Comparison of ENCODE assay signal across 10 cellular contexts in the genomic region with DNA sequence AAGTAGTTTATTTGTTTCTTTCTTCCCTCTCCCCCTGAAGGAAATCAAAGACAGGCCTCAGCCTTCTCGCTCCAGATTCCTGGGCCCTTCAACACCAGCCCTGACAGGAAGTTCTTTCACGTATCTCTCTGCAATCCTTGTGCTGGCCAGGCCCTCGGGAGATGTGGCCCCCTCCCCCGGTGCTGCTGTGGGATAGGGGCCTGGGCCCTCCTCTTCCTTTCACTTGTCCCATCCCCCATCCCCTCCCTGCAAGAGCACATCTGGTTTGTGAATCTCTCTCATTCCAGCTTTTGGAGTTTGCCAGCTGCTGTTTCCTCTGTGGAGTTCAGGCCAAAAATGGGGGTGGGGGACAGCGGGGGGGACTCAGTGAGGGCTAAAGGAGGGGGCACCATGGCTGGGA. TPM values are rescaled to one million over a fixed set of nuclear protein-coding genes. Genes with fewer than 3 reads are reported as not detected.
DNase-seq lines count a peak whose midpoint lies in the region; ATAC-seq and TF ChIP-seq lines count a peak whose summit lies in the region.
"Had no signal": no experiment of that assay in that cellular context is flagged by ENCODE, and none has a peak within 500 bp of the region (broad histone marks: within the 10 kb centered on the region; RNA-seq: fewer than 3 reads in every experiment).

No MANE protein-coding gene starts in this region.

- DNase-seq in NCI-H2227 treated with DMSO at 0.1 percent for 48 hours (lab: John Stamatoyannopoulos, UW) (no peak), superior temporal gyrus (ENCODE audit: extremely low spot score) (no peak)
- no peak for DNase-seq in stimulated activated naive CD8-positive, alpha-beta T cell treated with anti-CD3 and anti-CD28 coated beads, Interleukin-15, Interleukin-2, amounts not matched to agents 100 U/mL and 50 U/mL, for 24 hours

- H3K27ac ChIP-seq in HUES48 (ENCODE audit: low read depth, low read length), result peak overlapping the region; percentile 90
- peak overlapping the region; percentile 64 for H3K27ac ChIP-seq in duodenal mucosa (ENCODE audit: low read depth, low read length)
- H3K27ac ChIP-seq in liver (ENCODE audit: low read depth in 1 of 2, low read length in 2 of 2), result peak overlapping the region; percentile 83 to 84
- H3K27ac ChIP-seq in subcutaneous abdominal adipose tissue (ENCODE audit: low read depth, low read length), result peak overlapping the region; percentile 99

- no peak for TF ChIP-seq RAD21 in liver (IDR thresholded peaks at IDR 0.05)

- 46% methylated on average over 5 of the region's 5 CpGs for WGBS in liver

- no peak for ATAC-seq in GM21528 (IDR thresholded peaks at IDR 0.05; ENCODE audit: low FRiP score, unreplicated experiment)
- no peak for ATAC-seq in stimulated activated naive CD8-positive, alpha-beta T cell treated with anti-CD3 and anti-CD28 coated beads, Interleukin-15, Interleukin-2, amounts not matched to agents 100 U/mL and 50 U/mL, for 24 hours
- ATAC-seq: stimulated activated memory B cell treated with anti-CD40 and anti-IgM and Interleukin-4, amounts not matched to agents 10 μg/mL and 1 μg/mL and 100 μg/mL, for 72 hours had no signal

- H3K36me3 ChIP-seq in HUES48 (ENCODE audit: control insufficient read depth, insufficient read depth, low read length), result peaks cover 25% of the 10 kb centered on the region
- peaks cover 4 to 13% of the 10 kb centered on the region in 2 donors for H3K36me3 ChIP-seq in duodenal mucosa (ENCODE audit: control insufficient read depth in 1 of 2, insufficient read depth in 2 of 2, low read length in 2 of 2)
- H3K36me3 ChIP-seq in liver (ENCODE audit: control insufficient read depth in 4 of 4, insufficient read depth in 3 of 4, low read depth in 1 of 4, low read length in 3 of 4), result peaks cover 0 to 2% (median 1%) of the 10 kb centered on the region in 4 donors
- H3K36me3 ChIP-seq in subcutaneous abdominal adipose tissue (ENCODE audit: control insufficient read depth in 5 of 5, insufficient read depth in 5 of 5, low read length in 5 of 5), result peaks cover 0 to 19% (median 11%) of the 10 kb centered on the region in 5 donors

- no peaks in the 10 kb centered on the region for H3K27me3 ChIP-seq in HUES48 (ENCODE audit: control insufficient read depth, insufficient read depth, low read length)
- no peaks in the 10 kb centered on the region for H3K27me3 ChIP-seq in duodenal mucosa (ENCODE audit: control insufficient read depth in 1 of 2, insufficient read depth in 2 of 2, low read length in 2 of 2)
- no peaks in the 10 kb centered on the region for H3K27me3 ChIP-seq in liver (ENCODE audit: control insufficient read depth in 4 of 4, insufficient read depth in 4 of 4, low read length in 3 of 4)
- H3K27me3 ChIP-seq in subcutaneous abdominal adipose tissue (ENCODE audit: control insufficient read depth in 5 of 5, insufficient read depth in 4 of 5, low read length in 5 of 5), result no peaks in the 10 kb centered on the region

- H3K4me3 ChIP-seq in HUES48 (ENCODE audit: low read depth, low read length) (peak overlapping the region; percentile 10; the same call in 1 of the 2 replicates), duodenal mucosa (ENCODE audit: low read depth in 1 of 2, low read length in 2 of 2) (no peak overlapping the region), liver (ENCODE audit: low read depth in 1 of 3, low read length in 3 of 3) (no peak overlapping the region), subcutaneous abdominal adipose tissue (ENCODE audit: low read depth in 1 of 5, low read length in 5 of 5) (peak overlapping the region in 3 of 5 donors; percentile 18 to 36 (median 29))

- no peak overlapping the region for H3K9ac ChIP-seq in HUES48 (ENCODE audit: low read depth, low read length)
- no peak overlapping the region for H3K9ac ChIP-seq in duodenal mucosa (ENCODE audit: low read depth in 1 of 2, low read length in 2 of 2)
- peak overlapping the region in 1 of 2 donors; percentile 26 for H3K9ac ChIP-seq in liver (ENCODE audit: low read depth in 1 of 2, low read length in 2 of 2)
- H3K9ac ChIP-seq in subcutaneous abdominal adipose tissue (ENCODE audit: low read length in 5 of 5), result peak overlapping the region; percentile 16 to 82 (median 76)

- TF ChIP-seq CTCF in liver (IDR thresholded peaks at IDR 0.05; ENCODE audit: low read depth, low read length, missing input control), result no peak

- peaks cover 48% of the 10 kb centered on the region for H3K4me1 ChIP-seq in HUES48 (ENCODE audit: control insufficient read depth, insufficient read depth, low read length)
- H3K4me1 ChIP-seq in duodenal mucosa (ENCODE audit: control insufficient read depth in 1 of 2, insufficient read depth in 2 of 2, low read length in 2 of 2), result peaks cover 58 to 60% of the 10 kb centered on the region in 2 donors
- peaks cover 46 to 96% (median 84%) of the 10 kb centered on the region in 4 donors for H3K4me1 ChIP-seq in liver (ENCODE audit: control insufficient read depth in 4 of 4, insufficient read depth in 4 of 4, low read length in 3 of 4)
- H3K4me1 ChIP-seq in subcutaneous abdominal adipose tissue (ENCODE audit: control insufficient read depth in 5 of 5, insufficient read depth in 5 of 5, low read length in 5 of 5), result peaks cover 34 to 99% (median 95%) of the 10 kb centered on the region in 5 donors

- H3K9me3 ChIP-seq in HUES48 (ENCODE audit: control insufficient read depth, insufficient read depth, low read length), result no peaks in the 10 kb centered on the region
- no peaks in the 10 kb centered on the region for H3K9me3 ChIP-seq in duodenal mucosa (ENCODE audit: control insufficient read depth in 1 of 2, low read length in 2 of 2)
- H3K9me3 ChIP-seq in liver (ENCODE audit: control insufficient read depth in 4 of 4, low read length in 3 of 4), result no peaks in the 10 kb centered on the region
- H3K9me3 ChIP-seq in subcutaneous abdominal adipose tissue (ENCODE audit: control insufficient read depth in 5 of 5, low read length in 5 of 5), result no peaks in the 10 kb centered on the region

TF ChIP-seq in liver, 16 proteins besides CTCF, POLR2A, EP300 and RAD21:
- TF ChIP-seq ATF3 (IDR thresholded peaks at IDR 0.05) (no peak), SP1 (IDR thresholded peaks at IDR 0.05) (no peak), YY1 (IDR thresholded peaks at IDR 0.05) (no peak), EGR1 (IDR thresholded peaks at IDR 0.05; ENCODE audit: low read depth in 2 of 2) (no peak), FOXA1 (IDR thresholded peaks at IDR 0.05) (no peak), MAX (IDR thresholded peaks at IDR 0.05) (no peak), JUND (IDR thresholded peaks at IDR 0.05) (no peak), RXRA (IDR thresholded peaks at IDR 0.05) (no peak)
- TF ChIP-seq, protein P1, sequence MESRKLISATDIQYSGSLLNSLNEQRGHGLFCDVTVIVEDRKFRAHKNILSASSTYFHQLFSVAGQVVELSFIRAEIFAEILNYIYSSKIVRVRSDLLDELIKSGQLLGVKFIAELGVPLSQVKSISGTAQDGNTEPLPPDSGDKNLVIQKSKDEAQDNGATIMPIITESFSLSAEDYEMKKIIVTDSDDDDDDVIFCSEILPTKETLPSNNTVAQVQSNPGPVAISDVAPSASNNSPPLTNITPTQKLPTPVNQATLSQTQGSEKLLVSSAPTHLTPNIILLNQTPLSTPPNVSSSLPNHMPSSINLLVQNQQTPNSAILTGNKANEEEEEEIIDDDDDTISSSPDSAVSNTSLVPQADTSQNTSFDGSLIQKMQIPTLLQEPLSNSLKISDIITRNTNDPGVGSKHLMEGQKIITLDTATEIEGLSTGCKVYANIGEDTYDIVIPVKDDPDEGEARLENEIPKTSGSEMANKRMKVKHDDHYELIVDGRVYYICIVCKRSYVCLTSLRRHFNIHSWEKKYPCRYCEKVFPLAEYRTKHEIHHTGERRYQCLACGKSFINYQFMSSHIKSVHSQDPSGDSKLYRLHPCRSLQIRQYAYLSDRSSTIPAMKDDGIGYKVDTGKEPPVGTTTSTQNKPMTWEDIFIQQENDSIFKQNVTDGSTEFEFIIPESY (IDR thresholded peaks at IDR 0.05), result no peak

RNA-seq across cellular contexts. Expression of gene LRP1, which starts 7.2 kb away (rescaled TPM):
- total RNA-seq in liver, result 100 to 1,000 TPM; 151 to 375 TPM
- polyA plus RNA-seq in liver, result 100 to 1,000 TPM in 1 of 2 donors, 10 to 100 TPM in 1; 87.5 to 127 TPM

RNA-seq across cellular contexts. Expression of gene LRP1-AS, which starts 11.9 kb away (rescaled TPM):
- not detected for total RNA-seq in liver
- not detected for polyA plus RNA-seq in liver
- total RNA-seq: epithelial cell of proximal tubule had no signal

RNA-seq across cellular contexts. Expression of gene STAT6, which starts 24.3 kb away (rescaled TPM):
- total RNA-seq in liver, result 10 to 100 TPM; 27.4 to 54.0 TPM
- polyA plus RNA-seq in liver, result 10 to 100 TPM; 33.2 to 57.4 TPM

RNA-seq across cellular contexts. Expression of gene NAB2, which starts 46.6 kb away (rescaled TPM):
- 1 to 10 TPM; 3.9 to 10.0 TPM for total RNA-seq in liver
- 1 to 10 TPM; 1.9 to 8.6 TPM for polyA plus RNA-seq in liver

RNA-seq across cellular contexts. Expression of gene NEMP1, which starts 56.9 kb away (rescaled TPM):
- total RNA-seq in liver, result 10 to 100 TPM in 1 of 2 donors, 1 to 10 TPM in 1; 3.8 to 10.9 TPM
- polyA plus RNA-seq in liver, result 1 to 10 TPM; 1.4 to 2.5 TPM

Comparison
In these comparisons a context has a peak if more than half of its experiments do, and no peak if none do; other contexts are left out.
1. H3K4me3 ChIP-seq: peak in HUES48 (single experiment) and subcutaneous abdominal adipose tissue (3 of 5); none in duodenal mucosa (0 of 2) and liver (0 of 3).
2. H3K9ac ChIP-seq: peak in subcutaneous abdominal adipose tissue (5 of 5); none in HUES48 (single experiment) and duodenal mucosa (0 of 2).
3. Peak in every context shown above with its lines, with median percentiles within 50 percentile points of each other: H3K27ac ChIP-seq.